In the genomic region with DNA sequence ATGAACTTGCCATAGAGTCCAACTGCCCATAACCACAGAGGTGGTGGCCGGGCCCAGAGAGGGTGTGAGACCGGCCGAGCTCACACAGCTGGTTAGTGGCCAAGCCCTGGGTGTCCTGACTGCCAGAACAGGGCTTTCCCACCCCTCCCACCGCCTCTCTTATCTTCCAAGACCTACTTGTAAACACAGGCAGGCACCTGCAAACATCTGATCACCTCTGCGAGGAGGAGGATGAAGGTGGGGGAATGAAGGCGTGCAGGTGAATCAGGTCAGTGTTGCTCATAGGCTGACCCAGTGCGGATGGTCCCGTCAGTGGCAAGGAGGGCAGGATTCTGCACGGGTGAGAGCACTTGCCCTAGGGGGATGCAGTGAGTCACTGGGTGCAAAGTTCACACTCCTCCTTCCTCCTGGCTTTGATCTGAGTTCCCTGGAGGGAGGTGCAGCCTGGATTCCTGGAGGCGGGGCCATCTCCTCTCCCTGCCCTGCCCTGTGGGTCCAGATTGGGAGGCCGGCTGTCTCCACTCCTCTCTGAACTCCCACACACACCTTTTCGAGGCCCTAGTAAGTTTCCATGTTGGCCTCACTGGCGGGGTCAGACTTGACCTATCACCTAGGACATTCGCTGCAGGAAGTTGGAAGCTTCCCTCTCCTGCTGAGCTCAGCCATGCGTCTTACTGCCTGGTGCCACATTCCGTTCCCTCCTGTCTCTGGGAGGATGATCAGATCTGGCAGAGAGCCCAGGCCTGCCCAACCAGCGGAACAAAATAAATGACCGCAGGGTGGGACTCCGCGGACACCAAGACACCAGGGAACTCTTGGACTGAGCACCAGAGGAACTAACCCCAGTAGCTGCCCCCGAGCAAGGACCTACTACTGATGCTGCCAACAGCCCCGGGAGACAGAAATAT, we compare ENCODE assay signal across 1 cellular context.
TF ChIP-seq lines count a peak whose summit lies in the region.

No MANE protein-coding gene starts in this region.

TF ChIP-seq in endothelial cell of umbilical vein, 7 proteins besides CTCF, POLR2A, EP300 and RAD21:
- TF ChIP-seq FOS (IDR thresholded peaks at IDR 0.05; ENCODE audit: borderline replicate concordance, insufficient read depth, low read length) (peak; percentile 33), JUN (IDR thresholded peaks at IDR 0.05; ENCODE audit: borderline replicate concordance, insufficient read depth, insufficient read length, low read depth) (no peak), GATA2 (IDR thresholded peaks at IDR 0.05; ENCODE audit: insufficient read depth, insufficient read length, low read depth, low read length) (peak; percentile 74)
TF ChIP-seq in endothelial cell of umbilical vein: peak in this region for 2.
